ENCODE assay signal across 9 cellular contexts in the genomic region with DNA sequence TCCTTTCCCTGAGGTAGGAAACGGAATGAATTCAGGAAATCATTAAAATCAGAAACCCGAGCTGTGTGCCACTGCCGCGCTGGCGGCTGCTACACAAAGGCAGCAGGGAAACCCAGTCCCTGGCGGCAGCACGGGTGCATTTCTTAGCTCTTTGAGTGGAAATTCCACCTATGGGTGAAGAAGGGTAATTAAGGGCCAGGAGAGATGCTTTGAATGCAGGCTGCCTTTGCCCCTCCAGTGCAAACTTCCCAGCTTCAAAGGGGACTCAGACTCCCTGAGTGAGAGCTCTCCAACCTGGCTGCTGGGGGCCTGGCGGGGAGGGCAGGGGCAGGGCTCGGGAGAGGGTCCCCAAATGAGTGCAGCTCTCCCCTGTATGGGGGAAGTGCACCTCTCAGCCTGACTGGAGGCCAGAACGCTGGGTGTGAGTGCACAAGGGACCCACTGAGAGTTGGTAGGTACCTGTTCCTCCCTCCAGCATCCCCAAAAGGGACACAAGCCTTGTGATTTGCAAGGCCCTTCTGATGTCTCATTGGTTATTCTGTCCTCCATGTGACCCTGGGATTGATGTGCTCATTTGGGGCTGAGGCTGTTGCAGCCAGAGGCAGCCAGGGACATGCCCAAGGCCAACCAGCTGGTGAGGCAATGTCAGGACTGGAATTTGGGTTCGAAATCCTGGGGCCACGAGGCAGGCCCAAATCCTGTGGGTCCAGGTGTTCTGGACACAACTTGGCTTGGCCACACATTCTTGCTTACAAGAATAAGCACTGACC. TPM values are rescaled to one million over a fixed set of nuclear protein-coding genes. Genes with fewer than 3 reads are reported as not detected.
DNase-seq lines count a peak whose midpoint lies in the region; ATAC-seq, FAIRE-seq and TF ChIP-seq lines count a peak whose summit lies in the region.
"Had no signal": no experiment of that assay in that cellular context is flagged by ENCODE, and none has a peak within 500 bp of the region (broad histone marks: within the 10 kb centered on the region; RNA-seq: fewer than 3 reads in every experiment).

No MANE protein-coding gene starts in this region.

- intact Hi-C loops in right cardiac atrium (cut with DNase I): no loop called here

- H4K20me1 ChIP-seq in smooth muscle cell (ENCODE audit: low read depth): no peaks in the 10 kb centered on the region

- no peaks in the 10 kb centered on the region for H3K79me2 ChIP-seq in smooth muscle cell (ENCODE audit: low read depth)

- ATAC-seq in right cardiac atrium (no peak), GM21786 (IDR thresholded peaks at IDR 0.05; ENCODE audit: unreplicated experiment) (no peak)

- H3K27me3 ChIP-seq in cardiac muscle cell: no peaks in the 10 kb centered on the region
- no peaks in the 10 kb centered on the region for H3K27me3 ChIP-seq in right cardiac atrium (ENCODE audit: control insufficient read depth, insufficient read depth)
- no peaks in the 10 kb centered on the region for H3K27me3 ChIP-seq in smooth muscle cell (ENCODE audit: low read depth)

- H3K4me1 ChIP-seq in cardiac muscle cell (ENCODE audit: low read depth) (peaks cover 23% of the 10 kb centered on the region), right cardiac atrium (ENCODE audit: control insufficient read depth, insufficient read depth, low read length) (peaks cover 2% of the 10 kb centered on the region), smooth muscle cell (ENCODE audit: low read depth) (peaks cover 21% of the 10 kb centered on the region)

- no peak overlapping the region for H3K9ac ChIP-seq in smooth muscle cell (ENCODE audit: low read depth)

- FAIRE-seq in H54 (lab: Jason Lieb, UNC): no peak

- peak; percentile 7 for TF ChIP-seq CTCF in cardiac muscle cell (IDR thresholded peaks at IDR 0.05; ENCODE audit: low read depth, low read length)
- TF ChIP-seq CTCF in epithelial cell of esophagus (IDR thresholded peaks at IDR 0.05; ENCODE audit: insufficient read depth, low read depth, low read length, missing control alignments): peak; percentile 59
- TF ChIP-seq CTCF in smooth muscle cell (IDR thresholded peaks at IDR 0.05; ENCODE audit: borderline replicate concordance, insufficient read depth, poor library complexity, severe bottlenecking): peak; percentile 25

- H3K4me2 ChIP-seq in smooth muscle cell: no peak overlapping the region

- H2AFZ ChIP-seq in smooth muscle cell (ENCODE audit: low read depth): no peak overlapping the region

- DNase-seq in cardiac muscle cell (ENCODE audit: low read depth in 1 of 2, low spot score in 1 of 2) (peak; percentile 22 to 57), right cardiac atrium (no peak), NCI-H2171 (lab: John Stamatoyannopoulos, UW) (peak; percentile 26), epithelial cell of esophagus (ENCODE audit: low read depth) (peak; percentile 46), smooth muscle cell (lab: John Stamatoyannopoulos, UW; ENCODE audit: unreplicated experiment) (no peak), H54 (ENCODE audit: insufficient read length, low spot score) (no peak), SKM-1 treated with dmso at 0.1 percent for 144 hours (lab: John Stamatoyannopoulos, UW; ENCODE audit: unreplicated experiment) (no peak)
- DNase-seq: activated B cell treated with CpG ODN at 0.5 μM for 24 hours had no signal

- H3K27ac ChIP-seq in cardiac muscle cell (no peak overlapping the region), right cardiac atrium (ENCODE audit: low read length) (no peak overlapping the region), smooth muscle cell (ENCODE audit: low read depth) (no peak overlapping the region)

- H3K9me3 ChIP-seq in cardiac muscle cell (ENCODE audit: low read depth) (no peaks in the 10 kb centered on the region), right cardiac atrium (ENCODE audit: control insufficient read depth, low read length) (no peaks in the 10 kb centered on the region), smooth muscle cell (replicated peaks; ENCODE audit: low read depth) (no peaks in the 10 kb centered on the region)

- no peaks in the 10 kb centered on the region for H3F3A ChIP-seq in smooth muscle cell (ENCODE audit: low read depth)

- no peak for TF ChIP-seq POLR2A in H54 (IDR thresholded peaks at IDR 0.05; ENCODE audit: low read depth, low read length)

- WGBS in right cardiac atrium: 81% methylated on average over 12 of the region's 12 CpGs
- 79% methylated on average over 10 of the region's 12 CpGs for WGBS in smooth muscle cell (ENCODE audit: low lambda C conversion rate)

- H3K4me3 ChIP-seq in cardiac muscle cell: no peak overlapping the region
- H3K4me3 ChIP-seq in right cardiac atrium (ENCODE audit: low read length): no peak overlapping the region
- no peak overlapping the region for H3K4me3 ChIP-seq in epithelial cell of esophagus (ENCODE audit: low read length)
- no peak overlapping the region for H3K4me3 ChIP-seq in smooth muscle cell

- H3K36me3 ChIP-seq in cardiac muscle cell: no peaks in the 10 kb centered on the region
- H3K36me3 ChIP-seq in smooth muscle cell (ENCODE audit: low read depth): no peaks in the 10 kb centered on the region

RNA-seq across cellular contexts. Expression of a gene that starts 16.3 kb away (rescaled TPM):
- total RNA-seq in cardiac muscle cell: 57.1 and 78.8 TPM in 2 replicates
- 48.2 and 57.7 TPM in 2 replicates for polyA plus RNA-seq in cardiac muscle cell
- total RNA-seq in right cardiac atrium: 10 to 100 TPM; 67.4 to 83.1 (median 72.9) TPM
- polyA plus RNA-seq in right cardiac atrium: 38.0 TPM
- total RNA-seq in smooth muscle cell: 12.0 and 31.3 TPM in 2 replicates
- 24.2 and 28.9 TPM in 2 replicates for polyA plus RNA-seq in smooth muscle cell

Comparison
In these comparisons a context has a peak if more than half of its experiments do, and no peak if none do; other contexts are left out.
1. DNase-seq: peak in cardiac muscle cell (2 of 2), NCI-H2171 (single experiment) and epithelial cell of esophagus (single experiment); none in right cardiac atrium (0 of 3), smooth muscle cell (single experiment), H54 (single experiment) and SKM-1 treated with dmso at 0.1 percent for 144 hours (single experiment).
2. CTCF ChIP-seq: peak in every context shown above with its lines; median percentile 59 in epithelial cell of esophagus; 25 in smooth muscle cell; 7 in cardiac muscle cell.